21 cellular contexts compared by ENCODE assay signal in genomic region chr10:3265081-3265480, GRCh38.
DNase-seq lines count a peak whose midpoint lies in the region; ATAC-seq, FAIRE-seq and TF ChIP-seq lines count a peak whose summit lies in the region.
"Had no signal": no experiment of that assay in that cellular context is flagged by ENCODE, and none has a peak within 500 bp of the region (broad histone marks: within the 10 kb centered on the region; RNA-seq: fewer than 3 reads in every experiment).

No MANE protein-coding gene starts in this region.

- H3K27ac ChIP-seq in psoas muscle, result no peak overlapping the region
- H3K27ac ChIP-seq in colonic mucosa, result no peak overlapping the region

- H3K36me3 ChIP-seq in psoas muscle (ENCODE audit: insufficient read depth in 1 of 2, low read depth in 1 of 2) (no peaks in the 10 kb centered on the region), colonic mucosa (no peaks in the 10 kb centered on the region)

- H3K9me3 ChIP-seq in psoas muscle (no peaks in the 10 kb centered on the region), colonic mucosa (no peaks in the 10 kb centered on the region)

- no peaks in the 10 kb centered on the region for H3K4me1 ChIP-seq in psoas muscle
- no peaks in the 10 kb centered on the region for H3K4me1 ChIP-seq in colonic mucosa

- peak overlapping the region; percentile 96 for H3K27ac Mint-ChIP-seq in endothelial cell (ENCODE audit: unreplicated experiment)
- peak overlapping the region in 2 of 3 experiments; percentile 57 to 81 for H3K27ac Mint-ChIP-seq in nephron
- H3K27ac Mint-ChIP-seq: activated CD8-positive, alpha-beta memory T cell treated with anti-CD3 and anti-CD28 coated beads, Interleukin-2, amount 10 ng/mL, durations not matched to agents 7 days and 5 days; CD8-positive, alpha-beta memory T cell; HFFc6; naive thymus-derived CD8-positive, alpha-beta T cell; type B pancreatic cell had no signal

- H3K4me3 Mint-ChIP-seq in endothelial cell (ENCODE audit: unreplicated experiment), result no peak overlapping the region
- no peak overlapping the region for H3K4me3 Mint-ChIP-seq in nephron
- H3K4me3 Mint-ChIP-seq: activated CD8-positive, alpha-beta memory T cell treated with anti-CD3 and anti-CD28 coated beads, Interleukin-2, amount 10 ng/mL, durations not matched to agents 7 days and 5 days; CD8-positive, alpha-beta memory T cell; central memory CD8-positive, alpha-beta T cell; HFFc6; naive thymus-derived CD8-positive, alpha-beta T cell; type B pancreatic cell had no signal

- H3K36me3 Mint-ChIP-seq in endothelial cell (ENCODE audit: low read depth, unreplicated experiment) (peaks cover 9% of the 10 kb centered on the region), nephron (ENCODE audit: low read depth) (no peaks in the 10 kb centered on the region)
- H3K36me3 Mint-ChIP-seq: activated CD8-positive, alpha-beta memory T cell treated with anti-CD3 and anti-CD28 coated beads, Interleukin-2, amount 10 ng/mL, durations not matched to agents 7 days and 5 days; CD8-positive, alpha-beta memory T cell; naive thymus-derived CD8-positive, alpha-beta T cell; type B pancreatic cell had no signal

- H3K4me1 Mint-ChIP-seq in endothelial cell (ENCODE audit: unreplicated experiment), result peaks cover 63% of the 10 kb centered on the region
- H3K4me1 Mint-ChIP-seq in nephron, result peaks cover 12% of the 10 kb centered on the region
- H3K4me1 Mint-ChIP-seq: activated CD8-positive, alpha-beta memory T cell treated with anti-CD3 and anti-CD28 coated beads, Interleukin-2, amount 10 ng/mL, durations not matched to agents 7 days and 5 days; central memory CD8-positive, alpha-beta T cell; naive thymus-derived CD8-positive, alpha-beta T cell had no signal

- H3K9me3 Mint-ChIP-seq in endothelial cell (ENCODE audit: unreplicated experiment), result peaks cover 5% of the 10 kb centered on the region
- H3K9me3 Mint-ChIP-seq in nephron, result no peaks in the 10 kb centered on the region
- H3K9me3 Mint-ChIP-seq: CD8-positive, alpha-beta memory T cell; central memory CD8-positive, alpha-beta T cell; HFFc6; naive thymus-derived CD8-positive, alpha-beta T cell had no signal

- no peak for FAIRE-seq in HTR-8/SVneo (lab: Jason Lieb, UNC)

- in situ Hi-C loops in ACHN (cut with HindIII; ENCODE audit: low pct_ligation_motif_present, low pct_unique_long_range_greater_than_20kb, low sequenced_read_pairs), result no loop called here

- TF ChIP-seq CTCF in endothelial cell (IDR thresholded peaks at IDR 0.05; ENCODE audit: unreplicated experiment), result no peak
- TF ChIP-seq CTCF in nephron (IDR thresholded peaks at IDR 0.05; ENCODE audit: unreplicated experiment in 3 of 3), result no peak
- no peak for TF ChIP-seq CTCF in psoas muscle (IDR thresholded peaks at IDR 0.05)
- no peak for TF ChIP-seq CTCF in colonic mucosa (IDR thresholded peaks at IDR 0.05)

- intact Hi-C loops in psoas muscle (cut with DNase I), result no loop called here
- intact Hi-C loops in colonic mucosa (cut with DNase I), result no loop called here

- 51 to 64% (median 59%) methylated on average over 4 of the region's 4 CpGs for WGBS in psoas muscle, 3 donors

- H3K4me3 ChIP-seq in psoas muscle (no peak overlapping the region), colonic mucosa (no peak overlapping the region)

- H3K9ac ChIP-seq in colonic mucosa (ENCODE audit: low read depth in 2 of 2, low read length in 2 of 2), result no peak overlapping the region

- no peak for ATAC-seq in psoas muscle
- ATAC-seq in HG02840 (IDR thresholded peaks at IDR 0.05; ENCODE audit: low FRiP score, unreplicated experiment), result no peak
- ATAC-seq: activated CD8-positive, alpha-beta memory T cell treated with anti-CD3 and anti-CD28 coated beads, Interleukin-2, amount 10 ng/mL, durations not matched to agents 7 days and 5 days; naive thymus-derived CD8-positive, alpha-beta T cell had no signal

- peak; percentile 11 for DNase-seq in ACHN
- peak; percentile 25 for DNase-seq in HTR-8/SVneo (ENCODE audit: insufficient read length, low spot score)
- DNase-seq in endothelial cell (ENCODE audit: low spot score), result no peak
- DNase-seq in psoas muscle, result no peak
- no peak for DNase-seq in colonic mucosa
- DNase-seq in activated CD8-positive, alpha-beta memory T cell treated with anti-CD3 and anti-CD28 coated beads for 24 hours, result no peak
- DNase-seq: activated CD4-positive, alpha-beta T cell treated with anti-CD3 and anti-CD28 coated beads for 1 hour; activated CD8-positive, alpha-beta memory T cell treated with anti-CD3 and anti-CD28 coated beads, Interleukin-2, amount 10 ng/mL, durations not matched to agents 7 days and 5 days; activated effector memory CD4-positive, alpha-beta T cell treated with Interleukin-2 at 50 U/mL for 16 hours; CD8-positive, alpha-beta memory T cell; HFFc6; naive thymus-derived CD8-positive, alpha-beta T cell; NCI-H187 treated with DMSO at 0.1 percent for 48 hours; NCI-H446 treated with DMSO at 0.1 percent for 48 hours; retina; stimulated activated naive CD4-positive, alpha-beta T cell treated with Interleukin-2 at 50 U/mL for 16 hours; T-helper 9 cell had no signal

- H3K27me3 ChIP-seq in psoas muscle (ENCODE audit: insufficient read depth in 3 of 3, low read length in 2 of 3) (no peaks in the 10 kb centered on the region), colonic mucosa (no peaks in the 10 kb centered on the region)

- H3K27me3 Mint-ChIP-seq in endothelial cell (ENCODE audit: unreplicated experiment), result peaks cover 5% of the 10 kb centered on the region
- H3K27me3 Mint-ChIP-seq in nephron (ENCODE audit: low read depth), result peaks cover 11% of the 10 kb centered on the region

Comparison
In these comparisons a context has a peak if more than half of its experiments do, and no peak if none do; other contexts are left out.
1. DNase-seq: peak in ACHN (single experiment) and HTR-8/SVneo (single experiment); none in endothelial cell (single experiment), psoas muscle (0 of 2), colonic mucosa (single experiment) and activated CD8-positive, alpha-beta memory T cell treated with anti-CD3 and anti-CD28 coated beads for 24 hours (single experiment).